Comparison of ENCODE assay signal across 35 cellular contexts in the genomic region with DNA sequence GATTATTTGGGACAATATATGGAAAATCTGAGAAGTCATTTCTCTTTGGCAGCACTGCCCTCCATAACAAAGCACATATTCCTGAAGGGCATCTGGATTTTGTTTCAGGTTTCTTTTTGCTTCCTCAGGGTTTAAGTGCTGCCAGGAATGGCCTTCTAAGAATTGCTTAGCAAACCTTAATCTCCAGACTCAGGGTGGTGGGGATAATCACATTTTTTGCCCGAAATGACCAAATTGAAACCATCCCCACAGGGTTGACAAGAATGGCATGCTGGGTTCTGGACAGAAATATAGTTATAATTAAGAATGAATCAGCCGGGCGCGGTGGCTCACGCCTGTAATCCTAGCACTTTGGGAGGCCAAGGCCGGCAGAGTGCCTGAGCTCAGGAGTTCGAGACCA. TPM values are rescaled to one million over a fixed set of nuclear protein-coding genes. Genes with fewer than 3 reads are reported as not detected.
"Had no signal": no experiment of that assay in that cellular context is flagged by ENCODE, and none has a peak within 500 bp of the region (broad histone marks: within the 10 kb centered on the region; RNA-seq: fewer than 3 reads in every experiment).

No MANE protein-coding gene starts in this region.

- H3K4me2 ChIP-seq: neural progenitor cell, smooth muscle cell had no signal

- DNase-seq: natural killer cell; occipital lobe; ovary; posterior cingulate gyrus; psoas muscle; right cardiac atrium; spleen; stimulated activated CD4-positive, alpha-beta T cell treated with anti-CD3 and anti-CD28 coated beads, Interleukin-12 subunit alpha, Interleukin-12 subunit beta, amount 100 ng/mL, for 4 hours; stimulated activated CD4-positive, alpha-beta T cell treated with anti-CD3 and anti-CD28 coated beads, Interleukin-1b, Interleukin-23, amount 100 ng/mL, for 48 hours; stimulated activated CD4-positive, alpha-beta T cell treated with anti-CD3 and anti-CD28 coated beads, Interleukin-4, amount 100 ng/mL, for 1 hour; stimulated activated CD4-positive, alpha-beta T cell treated with anti-CD3 and anti-CD28 coated beads, Interleukin-4, amount 100 ng/mL, for 4 hours; stimulated activated CD8-positive, alpha-beta memory T cell treated with anti-CD3 and anti-CD28 coated beads, Interleukin-4, amount 100 ng/mL, for 48 hours; stimulated activated naive CD4-positive, alpha-beta T cell; stimulated activated naive CD8-positive, alpha-beta T cell treated with anti-CD3 and anti-CD28 coated beads, Interleukin-15, amount 100 ng/mL, for 72 hours; stimulated activated naive CD8-positive, alpha-beta T cell treated with anti-CD3 and anti-CD28 coated beads, Interleukin-15, Interleukin-2, amounts not matched to agents 100 U/mL and 50 U/mL, for 24 hours; thyroid gland; trophoblast cell; upper lobe of left lung had no signal

- H3K79me2 ChIP-seq: parathyroid adenoma had no signal

- ATAC-seq: natural killer cell; psoas muscle; right cardiac atrium; sciatic nerve; stimulated activated memory B cell treated with anti-CD40 and anti-IgM and Interleukin-4, amounts not matched to agents 10 μg/mL and 1 μg/mL and 100 μg/mL, for 72 hours; stimulated activated naive CD8-positive, alpha-beta T cell treated with anti-CD3 and anti-CD28 coated beads, Interleukin-15, amount 100 ng/mL, for 72 hours; stimulated activated naive CD8-positive, alpha-beta T cell treated with anti-CD3 and anti-CD28 coated beads, Interleukin-15, Interleukin-2, amounts not matched to agents 100 U/mL and 50 U/mL, for 24 hours had no signal

- H3K4me1 ChIP-seq: neural progenitor cell, parathyroid adenoma, psoas muscle, thyroid gland, tibial nerve, upper lobe of left lung, vagina had no signal

- H3K36me3 ChIP-seq: neural progenitor cell, ovary, spleen, thoracic aorta, thyroid gland, upper lobe of left lung, vagina had no signal

- H3K36me3 Mint-ChIP-seq: natural killer cell; neural progenitor cell; stimulated activated memory B cell treated with anti-CD40 and anti-IgM and Interleukin-4, amounts not matched to agents 10 μg/mL and 1 μg/mL and 100 μg/mL, for 72 hours had no signal

- H3K9me3 Mint-ChIP-seq: natural killer cell; nephron; neural progenitor cell; stimulated activated memory B cell treated with anti-CD40 and anti-IgM and Interleukin-4, amounts not matched to agents 10 μg/mL and 1 μg/mL and 100 μg/mL, for 72 hours; stimulated activated naive CD8-positive, alpha-beta T cell treated with anti-CD3 and anti-CD28 coated beads, Interleukin-15, amount 100 ng/mL, for 72 hours had no signal

- H3K27me3 Mint-ChIP-seq: progenitor cell of endocrine pancreas; stimulated activated memory B cell treated with anti-CD40 and anti-IgM and Interleukin-4, amounts not matched to agents 10 μg/mL and 1 μg/mL and 100 μg/mL, for 72 hours had no signal

- H3K27me3 ChIP-seq: neural progenitor cell, ovary, spleen, thyroid gland, tibial nerve, upper lobe of left lung, vagina had no signal

- H3K4me3 ChIP-seq: neural progenitor cell, ovary, psoas muscle, skin epidermis, smooth muscle cell, spleen, thoracic aorta, thyroid gland, tibial nerve, upper lobe of left lung, vagina had no signal

- H3K4me3 Mint-ChIP-seq: natural killer cell; nephron; neural progenitor cell; stimulated activated memory B cell treated with anti-CD40 and anti-IgM and Interleukin-4, amounts not matched to agents 10 μg/mL and 1 μg/mL and 100 μg/mL, for 72 hours; stimulated activated naive CD8-positive, alpha-beta T cell treated with anti-CD3 and anti-CD28 coated beads, Interleukin-15, amount 100 ng/mL, for 72 hours had no signal

- H3K27ac ChIP-seq: neural progenitor cell, ovary, parathyroid adenoma, psoas muscle, skin epidermis, spleen, thoracic aorta, thyroid gland, tibial nerve, upper lobe of left lung, vagina had no signal

- H3K9me3 ChIP-seq: psoas muscle, thoracic aorta, thyroid gland, upper lobe of left lung, vagina had no signal

- H2AFZ ChIP-seq: neural progenitor cell, parathyroid adenoma had no signal

- H3K9ac ChIP-seq: neural progenitor cell, parathyroid adenoma had no signal

- H3K4me1 Mint-ChIP-seq: natural killer cell; nephron; stimulated activated memory B cell treated with anti-CD40 and anti-IgM and Interleukin-4, amounts not matched to agents 10 μg/mL and 1 μg/mL and 100 μg/mL, for 72 hours; stimulated activated naive CD8-positive, alpha-beta T cell treated with anti-CD3 and anti-CD28 coated beads, Interleukin-15, amount 100 ng/mL, for 72 hours had no signal

- H3K27ac Mint-ChIP-seq: natural killer cell; nephron; neural progenitor cell; progenitor cell of endocrine pancreas; stimulated activated memory B cell treated with anti-CD40 and anti-IgM and Interleukin-4, amounts not matched to agents 10 μg/mL and 1 μg/mL and 100 μg/mL, for 72 hours; stimulated activated naive CD8-positive, alpha-beta T cell treated with anti-CD3 and anti-CD28 coated beads, Interleukin-15, amount 100 ng/mL, for 72 hours had no signal

RNA-seq across cellular contexts. Expression of gene MLNR, which starts 21.2 kb away (rescaled TPM):
- total RNA-seq: natural killer cell, occipital lobe, osteoblast, ovary, psoas muscle, renal cortical epithelial cell, right cardiac atrium, sciatic nerve, smooth muscle cell, subcutaneous adipose tissue, temporal lobe, ureter, vagina had no signal
- polyA plus RNA-seq: neural cell, ovary, psoas muscle, right cardiac atrium, smooth muscle cell, spleen had no signal
